Comparison of ENCODE assay signal across 8 cellular contexts in genomic region chr12:6613015-6613775, GRCh38. TPM values are rescaled to one million over a fixed set of nuclear protein-coding genes. Genes with fewer than 3 reads are reported as not detected.
DNase-seq lines count a peak whose midpoint lies in the region; ATAC-seq and TF ChIP-seq lines count a peak whose summit lies in the region.

No MANE protein-coding gene starts in this region.

- H4K20me1 ChIP-seq in OCI-LY3 (ENCODE audit: insufficient read depth, low read length), result no peaks in the 10 kb centered on the region

- no peaks in the 10 kb centered on the region for H3K79me2 ChIP-seq in OCI-LY3 (ENCODE audit: low read length)

- H3K9me3 ChIP-seq in OCI-LY3 (ENCODE audit: insufficient read depth, low read length) (no peaks in the 10 kb centered on the region), spleen (no peaks in the 10 kb centered on the region)

- no peak for ATAC-seq in HG03039 (IDR thresholded peaks at IDR 0.05; ENCODE audit: unreplicated experiment)

- H3K27me3 ChIP-seq in OCI-LY3 (ENCODE audit: low read depth, low read length), result no peaks in the 10 kb centered on the region
- no peaks in the 10 kb centered on the region for H3K27me3 ChIP-seq in spleen (replicated peaks in 1 of 7)

- TF ChIP-seq CTCF in OCI-LY3 (IDR thresholded peaks at IDR 0.05; ENCODE audit: low read depth, low read length) (no peak), spleen (IDR thresholded peaks at IDR 0.05 in 8 of 11, conservative IDR thresholded peaks at IDR 0.05 in 3 of 11) (peak in 1 of 11 experiments; percentile 11)

- H3K4me1 ChIP-seq in OCI-LY3 (ENCODE audit: low read length) (peaks cover 15% of the 10 kb centered on the region), spleen (peaks cover 18 to 67% (median 37%) of the 10 kb centered on the region in 6 donors)

- TF ChIP-seq POLR2A in spleen (IDR thresholded peaks at IDR 0.05), result no peak

- intact Hi-C loops in spleen (cut with DNase I; ENCODE audit: low total_unique reads), result no loop called here

- WGBS in spleen, 5 donors, result 4 to 10% (median 6%) methylated on average over 17 of the region's 17 CpGs

- H3K27ac ChIP-seq in OCI-LY3 (ENCODE audit: low read length) (no peak overlapping the region), spleen (peak overlapping the region; percentile 76 to 91 (median 82))

- peak overlapping the region; percentile 32 for H3K4me2 ChIP-seq in OCI-LY3 (ENCODE audit: low read length)

- H3K4me3 ChIP-seq in OCI-LY3 (ENCODE audit: low read length) (no peak overlapping the region; the same call in 1 of the 2 replicates), spleen (peak overlapping the region in 1 of 8 donors; percentile 44)

- peak overlapping the region; percentile 54 for H2AFZ ChIP-seq in OCI-LY3 (ENCODE audit: low read depth, low read length)

- no peak overlapping the region for H3K9ac ChIP-seq in OCI-LY3 (ENCODE audit: low read length)

- H3K36me3 ChIP-seq in OCI-LY3 (replicated peaks; ENCODE audit: low read depth, low read length) (no peaks in the 10 kb centered on the region), spleen (no peaks in the 10 kb centered on the region)

- DNase-seq in D341Med (ENCODE audit: low spot score) (peak; percentile 69), KG1 (lab: John Stamatoyannopoulos, UW) (peak; percentile 42), cerebellum (ENCODE audit: low spot score) (peak; percentile 69), kidney tubule cell (ENCODE audit: low spot score) (peak; percentile 73), spleen (peak; percentile 88), activated T-cell treated with anti-CD3 and anti-CD28 coated beads for 4 hours (no peak)

RNA-seq across cellular contexts. Expression of gene CHD4, which starts 6.0 kb away (rescaled TPM):
- total RNA-seq in cerebellum, result 176 TPM
- total RNA-seq in spleen, result 100 to 1,000 TPM; 202 to 272 (median 240) TPM
- polyA plus RNA-seq in spleen, result 100 to 1,000 TPM; 136 to 169 (median 154) TPM

RNA-seq across cellular contexts. Expression of gene LPAR5, which starts 22.6 kb away (rescaled TPM):
- total RNA-seq in cerebellum, result 0.82 TPM
- total RNA-seq in spleen, result 10 to 100 TPM; 12.9 to 26.6 (median 16.9) TPM
- 10 to 100 TPM; 10.9 to 16.0 (median 14.9) TPM for polyA plus RNA-seq in spleen

RNA-seq across cellular contexts. Expression of gene ACRBP, which starts 34.0 kb away (rescaled TPM):
- total RNA-seq in cerebellum (1.7 TPM), spleen (10 to 100 TPM; 13.2 to 41.7 (median 18.1) TPM)
- polyA plus RNA-seq in spleen, result 1 to 10 TPM; 7.2 to 8.8 (median 7.3) TPM

RNA-seq across cellular contexts. Expression of gene NOP2, which starts 45.1 kb away (rescaled TPM):
- total RNA-seq in cerebellum, result 10.3 TPM
- 10 to 100 TPM; 37.0 to 58.7 (median 47.5) TPM for total RNA-seq in spleen
- polyA plus RNA-seq in spleen, result 10 to 100 TPM; 25.8 to 40.7 (median 37.6) TPM

RNA-seq across cellular contexts. Expression of gene ING4, which starts 49.7 kb away (rescaled TPM):
- total RNA-seq in cerebellum, result 53.1 TPM
- total RNA-seq in spleen, result 10 to 100 TPM; 34.5 to 68.8 (median 49.9) TPM
- 10 to 100 TPM; 33.0 to 56.7 (median 50.3) TPM for polyA plus RNA-seq in spleen
